ENCODE assay signal across 19 cellular contexts in the genomic region with DNA sequence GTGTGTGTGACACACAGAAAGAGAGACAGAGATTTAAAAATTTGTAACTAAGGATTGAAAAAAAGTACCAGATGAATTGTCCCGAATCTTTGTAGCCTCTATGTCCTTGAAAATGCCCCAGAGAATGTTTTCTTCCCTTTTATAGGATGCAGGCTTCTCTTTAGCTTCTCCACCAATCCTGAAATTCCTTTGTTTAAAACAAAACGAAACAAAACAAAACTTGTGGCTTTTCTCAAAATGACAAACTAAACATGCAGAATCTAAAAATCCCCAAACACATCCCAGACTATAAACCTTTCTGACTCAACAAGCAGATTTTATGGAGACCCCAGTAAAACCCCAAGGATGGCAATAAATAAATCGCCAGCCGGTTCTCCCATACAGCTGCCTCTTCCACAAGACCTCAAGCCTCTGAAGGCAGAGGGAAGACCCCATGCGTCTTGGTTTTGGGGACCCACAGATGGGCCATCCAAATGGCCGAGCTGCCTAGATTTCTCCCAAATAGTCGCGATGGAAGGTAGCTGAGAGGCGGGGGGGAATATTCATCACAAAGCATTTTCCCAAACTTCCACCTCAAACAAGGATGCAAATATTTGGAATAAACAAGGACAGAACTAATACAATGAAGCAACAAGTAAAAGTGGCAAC.
"Had no signal": no experiment of that assay in that cellular context is flagged by ENCODE, and none has a peak within 500 bp of the region (broad histone marks: within the 10 kb centered on the region; RNA-seq: fewer than 3 reads in every experiment).

No MANE protein-coding gene starts in this region.

- H3K27ac ChIP-seq: brain microvascular endothelial cell, heart left ventricle, neutrophil, tibial nerve, VCaP had no signal

- FAIRE-seq: frontal cortex had no signal

- H3K9me3 ChIP-seq: neutrophil had no signal

- DNase-seq: activated CD8-positive, alpha-beta memory T cell treated with anti-CD3 and anti-CD28 coated beads, Interleukin-2, amount 50 U/mL, for 48 hours; activated gamma-delta T cell treated with Interleukin-2 at 50 U/mL for 16 hours; activated naive CD8-positive, alpha-beta T cell treated with anti-CD3 and anti-CD28 coated beads, Interleukin-2, amount 10 ng/mL, durations not matched to agents 7 days and 5 days; anterior cingulate cortex; brain microvascular endothelial cell; effector CD8-positive, alpha-beta T cell; heart left ventricle; left cardiac atrium; natural killer cell; stimulated activated CD4-positive, alpha-beta T cell treated with anti-CD3 and anti-CD28 coated beads, Interleukin-15, amount 100 ng/mL, for 24 hours; stimulated activated CD4-positive, alpha-beta T cell treated with anti-CD3 and anti-CD28 coated beads, Interleukin-4, amount 100 ng/mL, for 1 hour; stimulated activated naive CD4-positive, alpha-beta T cell; substantia nigra had no signal

- H3K4me3 Mint-ChIP-seq: activated naive CD8-positive, alpha-beta T cell treated with anti-CD3 and anti-CD28 coated beads, Interleukin-2, amount 10 ng/mL, durations not matched to agents 7 days and 5 days; central memory CD8-positive, alpha-beta T cell; natural killer cell had no signal

- H3K9me3 Mint-ChIP-seq: activated naive CD8-positive, alpha-beta T cell treated with anti-CD3 and anti-CD28 coated beads, Interleukin-2, amount 10 ng/mL, durations not matched to agents 7 days and 5 days; central memory CD8-positive, alpha-beta T cell; natural killer cell had no signal

- H3K36me3 Mint-ChIP-seq: activated naive CD8-positive, alpha-beta T cell treated with anti-CD3 and anti-CD28 coated beads, Interleukin-2, amount 10 ng/mL, durations not matched to agents 7 days and 5 days; natural killer cell had no signal

- H3K4me1 ChIP-seq: heart left ventricle, tibial nerve had no signal

- H3K36me3 ChIP-seq: brain microvascular endothelial cell, heart left ventricle, neutrophil, tibial nerve had no signal

- H3K4me3 ChIP-seq: heart left ventricle, tibial nerve had no signal

- H3K4me1 Mint-ChIP-seq: activated naive CD8-positive, alpha-beta T cell treated with anti-CD3 and anti-CD28 coated beads, Interleukin-2, amount 10 ng/mL, durations not matched to agents 7 days and 5 days; central memory CD8-positive, alpha-beta T cell; natural killer cell had no signal

- ATAC-seq: heart left ventricle, left cardiac atrium, natural killer cell, SK-N-SH treated with all-trans-retinoic acid at 6 μM for 48 hours had no signal

- H3K27ac Mint-ChIP-seq: activated naive CD8-positive, alpha-beta T cell treated with anti-CD3 and anti-CD28 coated beads, Interleukin-2, amount 10 ng/mL, durations not matched to agents 7 days and 5 days; natural killer cell had no signal
